In the genomic region with DNA sequence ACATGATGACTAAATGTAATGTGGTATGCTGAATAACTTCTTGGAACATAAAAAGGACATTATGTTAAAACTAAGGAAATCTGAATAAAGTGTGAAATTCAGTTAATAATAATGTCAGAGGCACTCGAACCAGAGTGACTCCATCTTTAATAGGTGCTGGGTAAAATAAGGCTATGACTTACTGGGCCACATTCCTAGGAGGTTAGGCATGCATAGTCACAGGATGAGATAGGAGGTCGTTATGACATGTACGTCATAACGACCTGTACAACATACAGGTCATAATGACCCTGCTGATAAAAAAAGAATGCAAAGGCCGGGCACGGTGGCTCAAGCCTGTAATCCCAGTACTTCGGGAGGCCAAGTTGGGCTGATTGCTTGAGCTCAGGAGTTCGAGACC, we compare ENCODE assay signal across 1 cellular context.
TF ChIP-seq lines count a peak whose summit lies in the region.

No MANE protein-coding gene starts in this region.

TF ChIP-seq in endothelial cell of umbilical vein, 7 proteins besides CTCF, POLR2A, EP300 and RAD21:
- TF ChIP-seq EZH2 (IDR thresholded peaks at IDR 0.05; ENCODE audit: borderline replicate concordance, low read depth, low read length, severe bottlenecking) (no peak), JUN (IDR thresholded peaks at IDR 0.05; ENCODE audit: borderline replicate concordance, insufficient read depth, insufficient read length, low read depth) (peak; percentile 53)
- TF ChIP-seq, protein P1, sequence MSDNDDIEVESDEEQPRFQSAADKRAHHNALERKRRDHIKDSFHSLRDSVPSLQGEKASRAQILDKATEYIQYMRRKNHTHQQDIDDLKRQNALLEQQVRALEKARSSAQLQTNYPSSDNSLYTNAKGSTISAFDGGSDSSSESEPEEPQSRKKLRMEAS (IDR thresholded peaks at IDR 0.05; ENCODE audit: insufficient read depth, insufficient read length): no peak
TF ChIP-seq in endothelial cell of umbilical vein: peak in this region for 1.
